1 cellular context compared by ENCODE assay signal in genomic region chr3:57983734-57984518, GRCh38.
TF ChIP-seq lines count a peak whose summit lies in the region.

No MANE protein-coding gene starts in this region.

TF ChIP-seq in GM23338, 12 proteins besides CTCF, POLR2A, EP300 and RAD21 (continued from another document):
- no peak for TF ChIP-seq ZNF462 (CRISPR knock-in tag; IDR thresholded peaks at IDR 0.05)
